ENCODE assay signal across 8 cellular contexts in genomic region chr1:23208527-23208926, GRCh38. TPM values are rescaled to one million over a fixed set of nuclear protein-coding genes. Genes with fewer than 3 reads are reported as not detected.
"Had no signal": no experiment of that assay in that cellular context is flagged by ENCODE, and none has a peak within 500 bp of the region (broad histone marks: within the 10 kb centered on the region; RNA-seq: fewer than 3 reads in every experiment).

No MANE protein-coding gene starts in this region.

- H3K9ac ChIP-seq: KMS-11 had no signal

- FAIRE-seq: HTR-8/SVneo had no signal

- H3K27ac ChIP-seq: HL-60, KMS-11 had no signal

- H3K4me2 ChIP-seq: KMS-11 had no signal

- DNase-seq: IMR-90, Karpas-422, KBM-7, KG1 had no signal

RNA-seq across cellular contexts. Expression of gene HTR1D, which starts 8.8 kb away (rescaled TPM):
- polyA plus RNA-seq: IgD-negative memory B cell had no signal
